ENCODE assay signal across 2 cellular contexts in the genomic region with DNA sequence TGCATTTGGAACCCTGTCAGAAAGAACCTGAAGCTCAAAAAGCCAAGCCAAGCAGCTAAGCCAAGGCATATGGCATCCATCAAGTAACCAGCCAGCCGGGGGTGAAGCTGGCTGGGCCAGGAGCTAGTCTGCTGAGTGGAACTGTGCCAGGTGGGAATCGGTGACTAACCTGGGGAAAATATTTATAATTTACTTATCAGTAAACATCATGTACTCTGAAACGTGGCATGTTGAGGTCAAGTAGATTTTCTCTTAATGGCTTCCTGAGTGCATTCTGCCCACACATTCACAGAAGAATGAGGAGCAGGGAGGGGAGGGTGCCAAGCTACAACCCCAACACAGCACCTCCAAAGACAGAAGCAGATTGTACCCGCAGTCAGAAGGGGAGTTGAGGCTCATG.
A peak's percentile ranks its signal among the peaks of the same experiment; 100 is the strongest.
TF ChIP-seq lines count a peak whose summit lies in the region.

No MANE protein-coding gene starts in this region.

TF ChIP-seq in SK-N-SH treated with all-trans-retinoic acid at 6 μM for 48 hours, 23 proteins besides CTCF, POLR2A, EP300 and RAD21 (continued from another document):
- TF ChIP-seq CREB5 (CRISPR knock-in tag; IDR thresholded peaks at IDR 0.05; ENCODE audit: low read depth) (no peak), ISL1 (CRISPR knock-in tag; IDR thresholded peaks at IDR 0.05) (peak; percentile 83)

TF ChIP-seq in WTC11, 78 proteins besides CTCF, POLR2A, EP300 and RAD21 (continued from another document):
- TF ChIP-seq, protein P1, sequence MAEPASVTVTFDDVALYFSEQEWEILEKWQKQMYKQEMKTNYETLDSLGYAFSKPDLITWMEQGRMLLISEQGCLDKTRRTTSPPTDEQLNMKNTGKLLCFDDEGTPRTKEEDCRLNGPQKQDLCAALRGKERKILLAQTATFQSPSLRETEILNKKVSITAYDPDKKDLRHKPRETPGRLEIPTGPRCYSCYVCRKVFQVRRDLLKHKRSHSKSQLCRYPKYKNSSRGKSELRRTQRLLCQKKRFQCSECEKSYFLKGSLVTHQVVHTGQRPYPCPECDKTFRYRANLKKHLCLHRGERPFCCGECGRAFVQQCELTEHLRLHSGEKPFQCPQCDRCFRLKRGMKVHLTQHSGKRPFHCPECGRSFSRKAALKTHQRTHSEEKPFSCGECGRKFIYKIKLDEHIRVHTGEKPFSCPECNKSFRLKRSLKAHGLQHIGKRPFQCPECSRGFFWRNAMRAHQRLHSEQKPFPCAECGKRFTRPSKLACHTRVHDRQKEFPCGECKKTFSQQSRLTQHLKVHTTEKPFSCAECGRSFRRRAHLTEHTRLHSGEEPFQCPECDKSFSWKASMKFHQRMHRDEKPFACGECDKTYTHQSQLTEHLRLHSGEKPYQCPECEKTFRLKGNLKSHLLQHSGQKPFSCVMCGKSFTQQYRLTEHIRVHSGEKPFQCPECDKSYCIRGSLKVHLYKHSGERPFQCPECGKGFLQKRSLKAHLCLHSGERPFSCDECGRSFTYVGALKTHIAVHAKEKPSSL (CRISPR knock-in tag; conservative IDR thresholded peaks at IDR 0.05), result no peak
- TF ChIP-seq ZNF396 (CRISPR knock-in tag; IDR thresholded peaks at IDR 0.05; ENCODE audit: borderline replicate concordance) (no peak), HMGXB4 (CRISPR knock-in tag; IDR thresholded peaks at IDR 0.05) (no peak), PRDM15 (CRISPR knock-in tag; IDR thresholded peaks at IDR 0.05) (no peak), TP53 (CRISPR knock-in tag; IDR thresholded peaks at IDR 0.05) (no peak), NR1H2 (CRISPR knock-in tag; IDR thresholded peaks at IDR 0.05) (no peak), ZNF671 (CRISPR knock-in tag; IDR thresholded peaks at IDR 0.05) (no peak), TEAD1 (CRISPR knock-in tag; IDR thresholded peaks at IDR 0.05) (no peak), GRHL2 (CRISPR knock-in tag; IDR thresholded peaks at IDR 0.05; ENCODE audit: insufficient replicate concordance, severe bottlenecking) (no peak), SOX15 (CRISPR knock-in tag; IDR thresholded peaks at IDR 0.05) (no peak), CREM (CRISPR knock-in tag; IDR thresholded peaks at IDR 0.05) (no peak), ZBTB21 (CRISPR knock-in tag; IDR thresholded peaks at IDR 0.05; ENCODE audit: borderline replicate concordance) (no peak)
- TF ChIP-seq, protein P2, sequence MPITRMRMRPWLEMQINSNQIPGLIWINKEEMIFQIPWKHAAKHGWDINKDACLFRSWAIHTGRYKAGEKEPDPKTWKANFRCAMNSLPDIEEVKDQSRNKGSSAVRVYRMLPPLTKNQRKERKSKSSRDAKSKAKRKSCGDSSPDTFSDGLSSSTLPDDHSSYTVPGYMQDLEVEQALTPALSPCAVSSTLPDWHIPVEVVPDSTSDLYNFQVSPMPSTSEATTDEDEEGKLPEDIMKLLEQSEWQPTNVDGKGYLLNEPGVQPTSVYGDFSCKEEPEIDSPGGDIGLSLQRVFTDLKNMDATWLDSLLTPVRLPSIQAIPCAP (CRISPR knock-in tag; IDR thresholded peaks at IDR 0.05), result no peak
